In the genomic region with DNA sequence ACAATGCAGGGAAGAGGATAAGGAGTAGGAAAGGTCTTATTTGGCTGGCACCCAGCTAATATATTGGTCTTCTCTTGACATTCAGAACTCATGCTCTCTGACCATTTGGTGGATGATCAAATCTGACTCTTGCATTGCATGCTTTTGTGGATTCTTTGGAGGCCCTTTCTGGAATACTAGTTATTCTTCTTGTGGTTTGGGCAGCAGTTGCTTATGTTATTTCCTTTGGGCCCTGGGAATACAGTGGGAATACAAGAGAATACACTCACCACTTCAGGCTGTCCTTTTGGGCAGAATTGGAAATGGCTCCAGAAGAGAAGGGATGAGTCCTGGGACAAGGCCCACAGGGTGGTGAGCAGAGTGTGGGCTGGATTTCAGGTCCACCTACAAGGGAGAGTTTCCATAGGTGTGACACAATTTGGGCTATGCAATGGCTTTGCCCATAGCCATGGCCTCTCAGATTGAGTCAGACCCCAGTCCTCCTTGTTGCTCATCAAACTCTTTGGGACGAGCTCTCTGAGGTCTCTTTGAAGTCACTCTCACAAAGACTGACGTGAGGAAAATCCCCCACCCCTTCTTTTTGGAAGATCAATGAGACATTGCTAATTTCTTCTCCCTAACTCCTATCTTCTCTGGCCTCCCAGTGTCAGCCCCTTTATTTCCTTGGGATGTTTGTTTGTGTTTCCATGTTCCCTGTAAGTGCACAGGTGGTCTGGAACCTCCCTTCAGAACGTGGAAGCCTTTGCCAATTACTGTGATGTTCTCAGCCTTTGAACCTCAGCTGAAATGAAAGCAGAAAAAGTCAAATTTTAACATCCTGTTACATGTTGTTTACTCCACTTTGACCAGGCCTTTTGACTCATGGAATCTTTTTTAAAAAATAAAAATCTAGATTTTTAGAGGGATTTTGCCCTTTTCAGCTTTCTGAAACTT, we compare ENCODE assay signal across 13 cellular contexts. TPM values are rescaled to one million over a fixed set of nuclear protein-coding genes. Genes with fewer than 3 reads are reported as not detected.
A peak's percentile ranks its signal among the peaks of the same experiment; 100 is the strongest.
DNase-seq lines count a peak whose midpoint lies in the region; ATAC-seq and TF ChIP-seq lines count a peak whose summit lies in the region.
"Had no signal": no experiment of that assay in that cellular context is flagged by ENCODE, and none has a peak within 500 bp of the region (broad histone marks: within the 10 kb centered on the region; RNA-seq: fewer than 3 reads in every experiment).

No MANE protein-coding gene starts in this region.

- H3K27me3 Mint-ChIP-seq in stimulated activated memory B cell treated with anti-CD40 and anti-IgM and Interleukin-4, amounts not matched to agents 10 μg/mL and 1 μg/mL and 100 μg/mL, for 72 hours: no peaks in the 10 kb centered on the region

- peak; percentile 23 for DNase-seq in GM20000 (ENCODE audit: low spot score)
- peak; percentile 28 for DNase-seq in LHCN-M2 (ENCODE audit: low read depth)
- no peak for DNase-seq in adipocyte (ENCODE audit: low read depth)
- DNase-seq in cardiac septum (ENCODE audit: low spot score): no peak
- DNase-seq in islet precursor cell: no peak
- DNase-seq: heart left ventricle, KBM-7, NCI-H226, SHP77 treated with DMSO at 0.1 percent for 48 hours had no signal

- no peaks in the 10 kb centered on the region for H3K27me3 ChIP-seq in adipocyte (replicated peaks; ENCODE audit: control insufficient read depth, insufficient read depth, low read length)
- H3K27me3 ChIP-seq: heart left ventricle, suprapubic skin had no signal

- no peak overlapping the region for H3K4me3 Mint-ChIP-seq in stimulated activated memory B cell treated with anti-CD40 and anti-IgM and Interleukin-4, amounts not matched to agents 10 μg/mL and 1 μg/mL and 100 μg/mL, for 72 hours
- H3K4me3 Mint-ChIP-seq: mesothelial cell of epicardium had no signal

- H3K36me3 ChIP-seq in adipocyte (ENCODE audit: control insufficient read depth, insufficient read depth, low read length, severe bottlenecking): no peaks in the 10 kb centered on the region
- H3K36me3 ChIP-seq: heart left ventricle, suprapubic skin had no signal

- no peak for TF ChIP-seq CTCF in GM20000 (IDR thresholded peaks at IDR 0.05; ENCODE audit: extremely low read depth, missing control alignments)

- H3K9ac ChIP-seq in adipocyte (ENCODE audit: low read length): peak overlapping the region; percentile 11

- H3K27ac Mint-ChIP-seq in stimulated activated memory B cell treated with anti-CD40 and anti-IgM and Interleukin-4, amounts not matched to agents 10 μg/mL and 1 μg/mL and 100 μg/mL, for 72 hours: peak overlapping the region; percentile 57
- H3K27ac Mint-ChIP-seq: mesothelial cell of epicardium had no signal

- peaks cover 4% of the 10 kb centered on the region for H3K4me1 Mint-ChIP-seq in stimulated activated memory B cell treated with anti-CD40 and anti-IgM and Interleukin-4, amounts not matched to agents 10 μg/mL and 1 μg/mL and 100 μg/mL, for 72 hours

- H3K36me3 Mint-ChIP-seq in stimulated activated memory B cell treated with anti-CD40 and anti-IgM and Interleukin-4, amounts not matched to agents 10 μg/mL and 1 μg/mL and 100 μg/mL, for 72 hours: no peaks in the 10 kb centered on the region
- H3K36me3 Mint-ChIP-seq: mesothelial cell of epicardium had no signal

- H3K4me3 ChIP-seq in adipocyte (ENCODE audit: low read length): no peak overlapping the region
- H3K4me3 ChIP-seq: heart left ventricle, suprapubic skin had no signal

- ATAC-seq in stimulated activated memory B cell treated with anti-CD40 and anti-IgM and Interleukin-4, amounts not matched to agents 10 μg/mL and 1 μg/mL and 100 μg/mL, for 72 hours: peak; percentile 54
- no peak for ATAC-seq in GM21423 (IDR thresholded peaks at IDR 0.05; ENCODE audit: unreplicated experiment)
- ATAC-seq: heart left ventricle had no signal

- no peaks in the 10 kb centered on the region for H3K9me3 ChIP-seq in adipocyte (ENCODE audit: control insufficient read depth, low read length)
- H3K9me3 ChIP-seq: heart left ventricle, suprapubic skin had no signal

- peaks cover 39% of the 10 kb centered on the region for H3K4me1 ChIP-seq in adipocyte (ENCODE audit: control insufficient read depth, insufficient read depth, low read length)

- H3K9me3 Mint-ChIP-seq in stimulated activated memory B cell treated with anti-CD40 and anti-IgM and Interleukin-4, amounts not matched to agents 10 μg/mL and 1 μg/mL and 100 μg/mL, for 72 hours: peaks cover 5% of the 10 kb centered on the region

- intact Hi-C loops in cardiac septum (cut with DNase I): no loop called here

RNA-seq across cellular contexts. Expression of a gene that starts 19.4 kb away (rescaled TPM):
- total RNA-seq in LHCN-M2 (2014; rRNA removed) (not detected in 2 replicates), cardiac septum (15.0 TPM)
- not detected for polyA plus RNA-seq in LHCN-M2 (2012)
- total RNA-seq: mesothelial cell of epicardium had no signal

RNA-seq across cellular contexts. Expression of a gene that starts 31.8 kb away (rescaled TPM):
- total RNA-seq in LHCN-M2 (2014; rRNA removed) (not detected in 2 replicates), cardiac septum (1.00 TPM)
- not detected for polyA plus RNA-seq in LHCN-M2 (2012)

RNA-seq across cellular contexts. Expression of a gene that starts 48.8 kb away (rescaled TPM):
- total RNA-seq in LHCN-M2 (2014; rRNA removed) (0.77 and 1.0 TPM in 2 replicates), cardiac septum (246 TPM)
- 0.33 TPM for polyA plus RNA-seq in LHCN-M2 (2012)

Comparison
In these comparisons a context has a peak if more than half of its experiments do, and no peak if none do; other contexts are left out.
1. DNase-seq: peak in GM20000 (single experiment) and LHCN-M2 (single experiment); none in adipocyte (single experiment), cardiac septum (single experiment) and islet precursor cell (single experiment).
2. RNA of a gene that starts 19.4 kb away (total RNA-seq): 15.0 TPM in cardiac septum (single experiment); not detected in LHCN-M2; every median in the first group is over 10 times any median in the second.
3. RNA of a gene that starts 48.8 kb away (total RNA-seq): 246 TPM in cardiac septum (single experiment); 0.77 to 1.0 TPM in LHCN-M2; every median in the first group is over 100 times any median in the second.